ENCODE assay signal across 8 cellular contexts in genomic region chr2:96265840-96266569, GRCh38. TPM values are rescaled to one million over a fixed set of nuclear protein-coding genes. Genes with fewer than 3 reads are reported as not detected.
DNase-seq lines count a peak whose midpoint lies in the region; ATAC-seq and TF ChIP-seq lines count a peak whose summit lies in the region.

Gene CIAO1 (plus strand): TSS chr2:96266225. CDS start chr2:96266351, 126 bp downstream.
Gene TMEM127 (minus strand): TSS chr2:96265997. CDS start chr2:96265381, 616 bp downstream.

- WGBS in mammary epithelial cell (ENCODE audit: low coverage, missing lambda C conversion rate), result under 1% methylated on average over 21 of the region's 76 CpGs
- WGBS in smooth muscle cell (ENCODE audit: low lambda C conversion rate), result under 1% methylated on average over 65 of the region's 76 CpGs

- H3K79me2 ChIP-seq in mammary epithelial cell (ENCODE audit: insufficient read depth, low read length), result peaks cover 78% of the 10 kb centered on the region
- H3K79me2 ChIP-seq in smooth muscle cell (ENCODE audit: low read depth), result peaks cover 64% of the 10 kb centered on the region

- TF ChIP-seq CTCF in AG04450 (IDR thresholded peaks at IDR 0.05; ENCODE audit: low read depth, low read length) (no peak), WERI-Rb-1 (IDR thresholded peaks at IDR 0.05; ENCODE audit: low read depth, low read length) (peak; percentile 41), mammary epithelial cell (conservative IDR thresholded peaks at IDR 0.05 in 1 of 2, IDR thresholded peaks at IDR 0.05 in 1 of 2; ENCODE audit: extremely low read depth in 1 of 2, insufficient read depth in 1 of 2, low read depth in 1 of 2, low read length in 2 of 2) (peak in 1 of 2 donors; percentile 28), smooth muscle cell (IDR thresholded peaks at IDR 0.05; ENCODE audit: borderline replicate concordance, insufficient read depth, poor library complexity, severe bottlenecking) (peak; percentile 21)

- dilution Hi-C loops in mammary epithelial cell (cut with HindIII; ENCODE audit: low sequenced_read_pairs), result loop anchor here (5.0 kb wide), 1 partner anchor 74 kb away; no protein-coding TSS in a partner anchor

- H4K20me1 ChIP-seq in mammary epithelial cell (ENCODE audit: insufficient read depth, low read length) (no peaks in the 10 kb centered on the region), smooth muscle cell (ENCODE audit: low read depth) (peaks cover 30% of the 10 kb centered on the region)

- H3K9ac ChIP-seq in mammary epithelial cell (ENCODE audit: insufficient read depth, low read length), result peak within 1 kb of the TSS; percentile 82
- peak within 1 kb of the TSS; percentile 93 for H3K9ac ChIP-seq in smooth muscle cell (ENCODE audit: low read depth)

- H3K4me2 ChIP-seq in mammary epithelial cell (ENCODE audit: insufficient read depth, low read depth, low read length) (peak within 1 kb of the TSS; percentile 98), smooth muscle cell (peak within 1 kb of the TSS; percentile 95)

- peaks cover 49% of the 10 kb centered on the region for H3K36me3 ChIP-seq in WERI-Rb-1
- H3K36me3 ChIP-seq in mammary epithelial cell (ENCODE audit: insufficient read depth, low read length), result peaks cover 11% of the 10 kb centered on the region
- H3K36me3 ChIP-seq in smooth muscle cell (ENCODE audit: low read depth), result no peaks in the 10 kb centered on the region

- ATAC-seq in GM18873 (IDR thresholded peaks at IDR 0.05; ENCODE audit: low FRiP score, unreplicated experiment), result peak; percentile 87
- ATAC-seq in HG03139 (IDR thresholded peaks at IDR 0.05; ENCODE audit: unreplicated experiment), result peak; percentile 84

- in situ Hi-C loops in mammary epithelial cell (cut with MboI; ENCODE audit: low sequenced_read_pairs in 2 of 2), result loop anchor here in 1 of 2 donors (25.0 kb wide), 1 partner anchor 254 kb away; no protein-coding TSS in a partner anchor

- no peaks in the 10 kb centered on the region for H3K27me3 ChIP-seq in AG04450 (ENCODE audit: control insufficient read depth, insufficient read depth, low read length)
- H3K27me3 ChIP-seq in WERI-Rb-1 (ENCODE audit: insufficient read depth, low read depth, severe bottlenecking), result no peaks in the 10 kb centered on the region
- H3K27me3 ChIP-seq in mammary epithelial cell (ENCODE audit: insufficient read depth, low read length), result no peaks in the 10 kb centered on the region
- no peaks in the 10 kb centered on the region for H3K27me3 ChIP-seq in smooth muscle cell (ENCODE audit: low read depth)

- POLR2A ChIA-PET in AG04450 (lab: Yijun Ruan, JAX), result interaction anchor here (1.3 to 1.6 kb wide), 2 partner anchors 57 to 128 kb away, joined by 3 to 4 read pairs; partner anchors contain the start of genes ASTL and STARD7

- H3K27ac ChIP-seq in AG04450 (ENCODE audit: low read depth, low read length) (peak within 1 kb of the TSS; percentile 84), WERI-Rb-1 (peak within 1 kb of the TSS; percentile 94), mammary epithelial cell (ENCODE audit: insufficient read depth, low read depth, low read length) (peak within 1 kb of the TSS; percentile 76), smooth muscle cell (ENCODE audit: low read depth) (peak within 1 kb of the TSS; percentile 79)

- intact Hi-C loops in mammary epithelial cell (cut with micrococcal nuclease), result loop anchor here (1.0 to 2.0 kb wide), 3 partner anchors 58 to 243 kb away; partner anchors contain the start of genes ASTL and STARD7

- DNase-seq in AG04450 (ENCODE audit: low read depth, low spot score), result peak; percentile 92
- DNase-seq in NCI-H2227 (lab: John Stamatoyannopoulos, UW; ENCODE audit: unreplicated experiment), result peak; percentile 99
- DNase-seq in WERI-Rb-1, result peak; percentile 99
- DNase-seq in mammary epithelial cell, result peak; percentile 99
- peak; percentile 97 for DNase-seq in iPS-NIHi11 (ENCODE audit: low spot score)
- peak; percentile 92 for DNase-seq in smooth muscle cell (lab: John Stamatoyannopoulos, UW; ENCODE audit: unreplicated experiment)

- H2AFZ ChIP-seq in mammary epithelial cell (ENCODE audit: low read depth, low read length) (peak within 1 kb of the TSS; percentile 97), smooth muscle cell (ENCODE audit: low read depth) (peak within 1 kb of the TSS; percentile 95)

- peak within 1 kb of the TSS; percentile 88 for H3K4me3 ChIP-seq in AG04450 (ENCODE audit: low read depth, low read length)
- H3K4me3 ChIP-seq in WERI-Rb-1 (ENCODE audit: low read depth, low read length), result peak within 1 kb of the TSS; percentile 53
- peak within 1 kb of the TSS; percentile 93 to 98 (median 96) for H3K4me3 ChIP-seq in mammary epithelial cell (replicated peaks in 1 of 3; ENCODE audit: insufficient read depth in 1 of 3, low read depth in 2 of 3, low read length in 3 of 3)
- H3K4me3 ChIP-seq in smooth muscle cell, result peak within 1 kb of the TSS; percentile 73

- H3K4me1 ChIP-seq in mammary epithelial cell (ENCODE audit: insufficient read depth, low read length) (peaks cover 31% of the 10 kb centered on the region), smooth muscle cell (ENCODE audit: low read depth) (peaks cover 10% of the 10 kb centered on the region)

- peaks cover 7% of the 10 kb centered on the region for H3F3A ChIP-seq in smooth muscle cell (ENCODE audit: low read depth)

- no TSS peak for BruUV-seq in mammary epithelial cell (replicated peaks; lab: Mats Ljungman, UMichigan)

- H3K9me3 ChIP-seq in AG04450 (ENCODE audit: control insufficient read depth, insufficient read depth, low read length), result no peaks in the 10 kb centered on the region
- H3K9me3 ChIP-seq in WERI-Rb-1 (ENCODE audit: severe bottlenecking), result no peaks in the 10 kb centered on the region
- H3K9me3 ChIP-seq in mammary epithelial cell (replicated peaks; ENCODE audit: insufficient read depth, low read length), result no peaks in the 10 kb centered on the region
- H3K9me3 ChIP-seq in smooth muscle cell (replicated peaks; ENCODE audit: low read depth), result no peaks in the 10 kb centered on the region

- CTCF ChIA-PET in AG04450 (lab: Charles Lee), result interaction anchor here (1.1 to 1.9 kb wide), 3 partner anchors 90 to 273 kb away, joined by 4 to 13 read pairs (median 11); partner anchors contain the start of gene ASTL
- CTCF ChIA-PET in mammary epithelial cell (lab: Charles Lee; ENCODE audit: low non-redundant PET), result no interaction called here

RNA-seq across cellular contexts. Expression of gene CIAO1, which starts in this region (rescaled TPM):
- 65.2 and 77.0 TPM in 2 replicates for polyA plus RNA-seq in AG04450 (2011; rRNA removed)
- polyA minus RNA-seq in AG04450 (2011; rRNA and poly(A)+ RNA removed), result 66.0 and 85.9 TPM in 2 replicates
- 10 to 100 TPM; 64.5 to 93.9 TPM for total RNA-seq in mammary epithelial cell
- 92.4 TPM for polyA plus RNA-seq in mammary epithelial cell
- polyA minus RNA-seq in mammary epithelial cell, result 108 TPM
- 48.6 and 59.8 TPM in 2 replicates for total RNA-seq in smooth muscle cell
- 56.2 and 56.4 TPM in 2 replicates for polyA plus RNA-seq in smooth muscle cell

RNA-seq across cellular contexts. Expression of gene TMEM127, which starts in this region (rescaled TPM):
- 45.3 and 48.7 TPM in 2 replicates for polyA plus RNA-seq in AG04450 (2011; rRNA removed)
- polyA minus RNA-seq in AG04450 (2011; rRNA and poly(A)+ RNA removed), result 42.2 and 55.9 TPM in 2 replicates
- 10 to 100 TPM; 39.9 to 43.8 TPM for total RNA-seq in mammary epithelial cell
- 47.6 TPM for polyA plus RNA-seq in mammary epithelial cell
- 36.5 TPM for polyA minus RNA-seq in mammary epithelial cell
- total RNA-seq in smooth muscle cell, result 18.7 and 21.9 TPM in 2 replicates
- polyA plus RNA-seq in smooth muscle cell, result 20.5 and 31.8 TPM in 2 replicates

Comparison
In these comparisons a context has a peak if more than half of its experiments do, and no peak if none do; other contexts are left out.
1. Peak in every context shown above with its lines: DNase-seq, ATAC-seq, H3K4me3 ChIP-seq and H3K27ac ChIP-seq.